10 cellular contexts compared by ENCODE assay signal in the genomic region with DNA sequence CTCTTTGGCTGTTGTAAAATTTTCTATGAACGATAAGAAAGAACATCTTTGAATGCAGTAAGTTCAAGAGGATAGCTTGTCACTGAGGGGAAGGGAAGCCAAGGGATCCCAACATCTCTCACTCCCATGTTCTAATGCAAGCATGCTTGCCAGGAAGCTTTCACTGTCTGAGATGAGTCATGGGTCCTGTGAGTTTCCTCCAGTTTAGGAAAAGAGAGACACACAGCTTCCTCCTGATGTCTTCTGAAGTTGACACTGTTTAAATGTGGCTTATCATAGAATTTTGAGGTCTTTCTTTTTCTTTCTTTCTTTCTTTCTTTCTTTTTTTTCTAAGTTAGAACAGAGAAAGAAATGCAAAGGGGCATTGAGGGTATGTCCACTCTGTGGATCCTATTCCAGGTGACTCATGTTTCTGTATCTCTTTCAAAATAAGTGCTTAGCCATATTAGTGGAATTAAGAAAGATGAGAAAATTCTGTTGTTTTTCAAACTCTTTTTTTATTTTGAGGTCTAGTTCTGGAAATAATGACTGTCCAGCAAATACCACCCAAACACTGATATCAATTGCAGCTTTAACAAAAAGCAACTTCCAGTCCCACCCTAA.
DNase-seq lines count a peak whose midpoint lies in the region; ATAC-seq and TF ChIP-seq lines count a peak whose summit lies in the region.
"Had no signal": no experiment of that assay in that cellular context is flagged by ENCODE, and none has a peak within 500 bp of the region (broad histone marks: within the 10 kb centered on the region; RNA-seq: fewer than 3 reads in every experiment).

No MANE protein-coding gene starts in this region.

- H3K36me3 ChIP-seq in heart left ventricle (no peaks in the 10 kb centered on the region), skeletal muscle satellite cell (ENCODE audit: insufficient read depth, low read length) (no peaks in the 10 kb centered on the region)
- H3K36me3 ChIP-seq: ascending aorta had no signal

- H3K4me1 ChIP-seq in heart left ventricle = peaks cover 0 to 4% (median 0%) of the 10 kb centered on the region in 12 donors
- H3K4me1 ChIP-seq in skeletal muscle satellite cell (ENCODE audit: control insufficient read depth, insufficient read depth, low read length) = peaks cover 24% of the 10 kb centered on the region

- POLR2A ChIA-PET in WTC11 (lab: Charles Lee) = no interaction called here

- H3K9me3 ChIP-seq in heart left ventricle (no peaks in the 10 kb centered on the region), skeletal muscle satellite cell (replicated peaks; ENCODE audit: low read length) (no peaks in the 10 kb centered on the region)
- H3K9me3 ChIP-seq: ascending aorta had no signal

- H3K27me3 ChIP-seq in heart left ventricle (no peaks in the 10 kb centered on the region), skeletal muscle satellite cell (ENCODE audit: control insufficient read depth, insufficient read depth, low read length) (no peaks in the 10 kb centered on the region)
- H3K27me3 ChIP-seq: ascending aorta had no signal

- 0 out of 2 replicates have a peak, but pooled peaks have one; percentile 32 for ATAC-seq in WTC11
- ATAC-seq in heart left ventricle = peak; percentile 73 to 97 (median 78)
- ATAC-seq in HG03108 (IDR thresholded peaks at IDR 0.05; ENCODE audit: unreplicated experiment) = no peak
- no peak for ATAC-seq in HG03159 (IDR thresholded peaks at IDR 0.05; ENCODE audit: unreplicated experiment)
- no peak for ATAC-seq in HG03571 (IDR thresholded peaks at IDR 0.05; ENCODE audit: unreplicated experiment)

- H3K4me3 ChIP-seq in heart left ventricle (no peak overlapping the region), skeletal muscle satellite cell (ENCODE audit: low read length) (peak overlapping the region; percentile 30)

- intact Hi-C loops in heart left ventricle (cut with DNase I) = no loop called here

- no peak for TF ChIP-seq POLR2A in heart left ventricle (IDR thresholded peaks at IDR 0.05)

- H3K4me1 Mint-ChIP-seq in WTC11 = peaks cover 2% of the 10 kb centered on the region

- no peaks in the 10 kb centered on the region for H3K9me3 Mint-ChIP-seq in WTC11

- no peak overlapping the region for H3K27ac Mint-ChIP-seq in WTC11

- 48 to 62% (median 53%) methylated on average over 1 of the region's 1 CpG for WGBS in heart left ventricle, 4 donors

- H3K27me3 Mint-ChIP-seq in WTC11 (ENCODE audit: low read depth) = no peaks in the 10 kb centered on the region

- peak overlapping the region; percentile 73 for H3K4me2 ChIP-seq in skeletal muscle satellite cell (ENCODE audit: low read length)

- peak; percentile 8 for DNase-seq in HK-2 (ENCODE audit: unreplicated experiment)
- DNase-seq in WTC11 (ENCODE audit: low spot score) = no peak
- DNase-seq in heart left ventricle = peak in 2 of 5 donors; percentile 12 to 37
- DNase-seq in putamen (ENCODE audit: low spot score) = no peak
- DNase-seq: NCI-H1930 had no signal

- no peaks in the 10 kb centered on the region for H3K36me3 Mint-ChIP-seq in WTC11

- CTCF ChIA-PET in WTC11 (lab: Charles Lee) = interaction anchor here (1.7 to 2.0 kb wide), 2 partner anchors 9 to 27 kb away, joined by 5 to 9 read pairs; no protein-coding TSS in a partner anchor

- no peak overlapping the region for H3K4me3 Mint-ChIP-seq in WTC11

- TF ChIP-seq CTCF in WTC11 (IDR thresholded peaks at IDR 0.05) (no peak), heart left ventricle (IDR thresholded peaks at IDR 0.05) (no peak)

- H3K27ac ChIP-seq in heart left ventricle = peak overlapping the region in 6 of 12 donors; percentile 21 to 43 (median 30)

- peak overlapping the region; percentile 26 for H3K9ac ChIP-seq in skeletal muscle satellite cell (ENCODE audit: low read depth, low read length)

TF ChIP-seq in WTC11, 78 proteins besides CTCF, POLR2A, EP300 and RAD21:
- TF ChIP-seq FOXP1 (CRISPR knock-in tag; IDR thresholded peaks at IDR 0.05; ENCODE audit: borderline replicate concordance) = no peak
- no peak for TF ChIP-seq FOXJ3 (CRISPR knock-in tag; IDR thresholded peaks at IDR 0.05; ENCODE audit: borderline replicate concordance)
- no peak for TF ChIP-seq SMAD4 (CRISPR knock-in tag; IDR thresholded peaks at IDR 0.05)
- TF ChIP-seq ZNF121 (CRISPR knock-in tag; IDR thresholded peaks at IDR 0.05) = no peak
- TF ChIP-seq CBFB (CRISPR knock-in tag; IDR thresholded peaks at IDR 0.05; ENCODE audit: low read depth) = no peak
- no peak for TF ChIP-seq ATF1 (CRISPR knock-in tag; IDR thresholded peaks at IDR 0.05)
- TF ChIP-seq ZNF396 (CRISPR knock-in tag; IDR thresholded peaks at IDR 0.05; ENCODE audit: borderline replicate concordance) = no peak
- TF ChIP-seq, protein P1, sequence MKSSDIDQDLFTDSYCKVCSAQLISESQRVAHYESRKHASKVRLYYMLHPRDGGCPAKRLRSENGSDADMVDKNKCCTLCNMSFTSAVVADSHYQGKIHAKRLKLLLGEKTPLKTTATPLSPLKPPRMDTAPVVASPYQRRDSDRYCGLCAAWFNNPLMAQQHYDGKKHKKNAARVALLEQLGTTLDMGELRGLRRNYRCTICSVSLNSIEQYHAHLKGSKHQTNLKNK (CRISPR knock-in tag; IDR thresholded peaks at IDR 0.05) = no peak
- TF ChIP-seq NFATC4 (CRISPR knock-in tag; IDR thresholded peaks at IDR 0.05) = no peak
- TF ChIP-seq, protein P2, sequence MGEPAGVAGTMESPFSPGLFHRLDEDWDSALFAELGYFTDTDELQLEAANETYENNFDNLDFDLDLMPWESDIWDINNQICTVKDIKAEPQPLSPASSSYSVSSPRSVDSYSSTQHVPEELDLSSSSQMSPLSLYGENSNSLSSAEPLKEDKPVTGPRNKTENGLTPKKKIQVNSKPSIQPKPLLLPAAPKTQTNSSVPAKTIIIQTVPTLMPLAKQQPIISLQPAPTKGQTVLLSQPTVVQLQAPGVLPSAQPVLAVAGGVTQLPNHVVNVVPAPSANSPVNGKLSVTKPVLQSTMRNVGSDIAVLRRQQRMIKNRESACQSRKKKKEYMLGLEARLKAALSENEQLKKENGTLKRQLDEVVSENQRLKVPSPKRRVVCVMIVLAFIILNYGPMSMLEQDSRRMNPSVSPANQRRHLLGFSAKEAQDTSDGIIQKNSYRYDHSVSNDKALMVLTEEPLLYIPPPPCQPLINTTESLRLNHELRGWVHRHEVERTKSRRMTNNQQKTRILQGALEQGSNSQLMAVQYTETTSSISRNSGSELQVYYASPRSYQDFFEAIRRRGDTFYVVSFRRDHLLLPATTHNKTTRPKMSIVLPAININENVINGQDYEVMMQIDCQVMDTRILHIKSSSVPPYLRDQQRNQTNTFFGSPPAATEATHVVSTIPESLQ (CRISPR knock-in tag; IDR thresholded peaks at IDR 0.05) = no peak
- TF ChIP-seq NR2C2 (CRISPR knock-in tag; IDR thresholded peaks at IDR 0.05) = no peak
- TF ChIP-seq GTF2I (CRISPR knock-in tag; conservative IDR thresholded peaks at IDR 0.05) = no peak
- TF ChIP-seq ZNF263 (CRISPR knock-in tag; IDR thresholded peaks at IDR 0.05; ENCODE audit: low read depth) = no peak
- no peak for TF ChIP-seq TP53 (CRISPR knock-in tag; IDR thresholded peaks at IDR 0.05)
- no peak for TF ChIP-seq ZNF219 (CRISPR knock-in tag; IDR thresholded peaks at IDR 0.05; ENCODE audit: borderline replicate concordance)
- no peak for TF ChIP-seq MYBL2 (CRISPR knock-in tag; IDR thresholded peaks at IDR 0.05)
- no peak for TF ChIP-seq FOXK1 (CRISPR knock-in tag; IDR thresholded peaks at IDR 0.05)
- no peak for TF ChIP-seq TEAD4 (CRISPR knock-in tag; IDR thresholded peaks at IDR 0.05)
- TF ChIP-seq, protein P3, sequence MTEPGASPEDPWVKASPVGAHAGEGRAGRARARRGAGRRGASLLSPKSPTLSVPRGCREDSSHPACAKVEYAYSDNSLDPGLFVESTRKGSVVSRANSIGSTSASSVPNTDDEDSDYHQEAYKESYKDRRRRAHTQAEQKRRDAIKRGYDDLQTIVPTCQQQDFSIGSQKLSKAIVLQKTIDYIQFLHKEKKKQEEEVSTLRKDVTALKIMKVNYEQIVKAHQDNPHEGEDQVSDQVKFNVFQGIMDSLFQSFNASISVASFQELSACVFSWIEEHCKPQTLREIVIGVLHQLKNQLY (CRISPR knock-in tag; IDR thresholded peaks at IDR 0.05) = no peak
- TF ChIP-seq, protein P4, sequence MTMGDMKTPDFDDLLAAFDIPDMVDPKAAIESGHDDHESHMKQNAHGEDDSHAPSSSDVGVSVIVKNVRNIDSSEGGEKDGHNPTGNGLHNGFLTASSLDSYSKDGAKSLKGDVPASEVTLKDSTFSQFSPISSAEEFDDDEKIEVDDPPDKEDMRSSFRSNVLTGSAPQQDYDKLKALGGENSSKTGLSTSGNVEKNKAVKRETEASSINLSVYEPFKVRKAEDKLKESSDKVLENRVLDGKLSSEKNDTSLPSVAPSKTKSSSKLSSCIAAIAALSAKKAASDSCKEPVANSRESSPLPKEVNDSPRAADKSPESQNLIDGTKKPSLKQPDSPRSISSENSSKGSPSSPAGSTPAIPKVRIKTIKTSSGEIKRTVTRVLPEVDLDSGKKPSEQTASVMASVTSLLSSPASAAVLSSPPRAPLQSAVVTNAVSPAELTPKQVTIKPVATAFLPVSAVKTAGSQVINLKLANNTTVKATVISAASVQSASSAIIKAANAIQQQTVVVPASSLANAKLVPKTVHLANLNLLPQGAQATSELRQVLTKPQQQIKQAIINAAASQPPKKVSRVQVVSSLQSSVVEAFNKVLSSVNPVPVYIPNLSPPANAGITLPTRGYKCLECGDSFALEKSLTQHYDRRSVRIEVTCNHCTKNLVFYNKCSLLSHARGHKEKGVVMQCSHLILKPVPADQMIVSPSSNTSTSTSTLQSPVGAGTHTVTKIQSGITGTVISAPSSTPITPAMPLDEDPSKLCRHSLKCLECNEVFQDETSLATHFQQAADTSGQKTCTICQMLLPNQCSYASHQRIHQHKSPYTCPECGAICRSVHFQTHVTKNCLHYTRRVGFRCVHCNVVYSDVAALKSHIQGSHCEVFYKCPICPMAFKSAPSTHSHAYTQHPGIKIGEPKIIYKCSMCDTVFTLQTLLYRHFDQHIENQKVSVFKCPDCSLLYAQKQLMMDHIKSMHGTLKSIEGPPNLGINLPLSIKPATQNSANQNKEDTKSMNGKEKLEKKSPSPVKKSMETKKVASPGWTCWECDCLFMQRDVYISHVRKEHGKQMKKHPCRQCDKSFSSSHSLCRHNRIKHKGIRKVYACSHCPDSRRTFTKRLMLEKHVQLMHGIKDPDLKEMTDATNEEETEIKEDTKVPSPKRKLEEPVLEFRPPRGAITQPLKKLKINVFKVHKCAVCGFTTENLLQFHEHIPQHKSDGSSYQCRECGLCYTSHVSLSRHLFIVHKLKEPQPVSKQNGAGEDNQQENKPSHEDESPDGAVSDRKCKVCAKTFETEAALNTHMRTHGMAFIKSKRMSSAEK (CRISPR knock-in tag; IDR thresholded peaks at IDR 0.05; ENCODE audit: borderline replicate concordance) = no peak

Comparison
In these comparisons a context has a peak if more than half of its experiments do, and no peak if none do; other contexts are left out.
1. ATAC-seq: peak in WTC11 (single experiment) and heart left ventricle (4 of 4); none in HG03108 (single experiment), HG03159 (single experiment) and HG03571 (single experiment).